ENCODE assay signal across 16 cellular contexts in genomic region chr2:45083175-45083574, GRCh38.
DNase-seq lines count a peak whose midpoint lies in the region; FAIRE-seq and TF ChIP-seq lines count a peak whose summit lies in the region.
"Had no signal": no experiment of that assay in that cellular context is flagged by ENCODE, and none has a peak within 500 bp of the region (broad histone marks: within the 10 kb centered on the region; RNA-seq: fewer than 3 reads in every experiment).

No MANE protein-coding gene starts in this region.

- no peak overlapping the region for H3K4me3 Mint-ChIP-seq in chondrocyte (ENCODE audit: unreplicated experiment)
- H3K4me3 Mint-ChIP-seq in activated CD4-positive, alpha-beta memory T cell treated with anti-CD3 and anti-CD28 coated beads for 36 hours = no peak overlapping the region
- H3K4me3 Mint-ChIP-seq: activated naive CD8-positive, alpha-beta T cell treated with anti-CD3 and anti-CD28 coated beads, Interleukin-2, amount 50 U/mL, for 24 hours; activated T-cell treated with anti-CD3 and anti-CD28 coated beads, Interleukin-2, amount 50 U/mL, for 4 hours; effector memory CD8-positive, alpha-beta T cell; neural progenitor cell had no signal

- no peaks in the 10 kb centered on the region for H3K27me3 Mint-ChIP-seq in chondrocyte (ENCODE audit: low read depth)
- peaks cover 2% of the 10 kb centered on the region for H3K27me3 Mint-ChIP-seq in activated CD4-positive, alpha-beta memory T cell treated with anti-CD3 and anti-CD28 coated beads for 36 hours

- no peaks in the 10 kb centered on the region for H3K9me3 ChIP-seq in prostate gland
- H3K9me3 ChIP-seq: SJSA1 had no signal

- TF ChIP-seq CTCF in chondrocyte (IDR thresholded peaks at IDR 0.05) = peak; percentile 9
- no peak for TF ChIP-seq CTCF in prostate gland (IDR thresholded peaks at IDR 0.05)

- no peak for TF ChIP-seq POLR2A in GM12892 (IDR thresholded peaks at IDR 0.05; ENCODE audit: low read depth, low read length)
- TF ChIP-seq POLR2A in prostate gland (IDR thresholded peaks at IDR 0.05) = no peak

- H3K4me3 ChIP-seq in prostate gland = no peak overlapping the region
- H3K4me3 ChIP-seq: cardiac muscle cell, neural progenitor cell, SJSA1 had no signal

- FAIRE-seq in GM12892 (lab: Jason Lieb, UNC) = no peak

- WGBS in prostate gland = 36% methylated on average over 4 of the region's 4 CpGs

- no peaks in the 10 kb centered on the region for H3K27me3 ChIP-seq in prostate gland (replicated peaks; ENCODE audit: insufficient read depth)
- H3K27me3 ChIP-seq: cardiac muscle cell, neural progenitor cell, SJSA1 had no signal

- H3K27ac Mint-ChIP-seq in chondrocyte (ENCODE audit: unreplicated experiment) = no peak overlapping the region
- H3K27ac Mint-ChIP-seq in activated CD4-positive, alpha-beta memory T cell treated with anti-CD3 and anti-CD28 coated beads for 36 hours = no peak overlapping the region
- H3K27ac Mint-ChIP-seq: activated naive CD8-positive, alpha-beta T cell treated with anti-CD3 and anti-CD28 coated beads, Interleukin-2, amount 50 U/mL, for 24 hours; effector memory CD8-positive, alpha-beta T cell; neural progenitor cell had no signal

- no peaks in the 10 kb centered on the region for H3K36me3 ChIP-seq in prostate gland
- H3K36me3 ChIP-seq: cardiac muscle cell, neural progenitor cell, SJSA1 had no signal

- no peaks in the 10 kb centered on the region for H3K4me1 Mint-ChIP-seq in chondrocyte (ENCODE audit: low read depth)
- no peaks in the 10 kb centered on the region for H3K4me1 Mint-ChIP-seq in activated CD4-positive, alpha-beta memory T cell treated with anti-CD3 and anti-CD28 coated beads for 36 hours (ENCODE audit: low read depth)
- H3K4me1 Mint-ChIP-seq: activated naive CD8-positive, alpha-beta T cell treated with anti-CD3 and anti-CD28 coated beads, Interleukin-2, amount 50 U/mL, for 24 hours had no signal

- H3K36me3 Mint-ChIP-seq in chondrocyte (ENCODE audit: low read depth) = no peaks in the 10 kb centered on the region
- H3K36me3 Mint-ChIP-seq in activated CD4-positive, alpha-beta memory T cell treated with anti-CD3 and anti-CD28 coated beads for 36 hours = no peaks in the 10 kb centered on the region
- H3K36me3 Mint-ChIP-seq: neural progenitor cell had no signal

- CTCF ChIA-PET in activated CD4-positive, alpha-beta memory T cell treated with anti-CD3 and anti-CD28 coated beads for 36 hours (lab: Charles Lee) = no interaction called here

- no peak overlapping the region for H3K27ac ChIP-seq in prostate gland
- H3K27ac ChIP-seq: cardiac muscle cell, neural progenitor cell, SJSA1 had no signal

- no peaks in the 10 kb centered on the region for H3K4me1 ChIP-seq in prostate gland (replicated peaks)
- H3K4me1 ChIP-seq: neural progenitor cell, SJSA1 had no signal

- H3K9me3 Mint-ChIP-seq in chondrocyte (ENCODE audit: low read depth) = no peaks in the 10 kb centered on the region
- H3K9me3 Mint-ChIP-seq in activated CD4-positive, alpha-beta memory T cell treated with anti-CD3 and anti-CD28 coated beads for 36 hours = peaks cover 3% of the 10 kb centered on the region
- H3K9me3 Mint-ChIP-seq: activated T-cell treated with anti-CD3 and anti-CD28 coated beads, Interleukin-2, amount 50 U/mL, for 4 hours had no signal

- peak; percentile 38 for DNase-seq in AG08395 (ENCODE audit: low spot score)
- DNase-seq in DMS53 treated with DMSO at 0.1 percent for 48 hours (lab: John Stamatoyannopoulos, UW; ENCODE audit: unreplicated experiment) = peak; percentile 68
- peak; percentile 83 for DNase-seq in NCI-H2029 treated with DMSO at 0.1 percent for 48 hours (lab: John Stamatoyannopoulos, UW)
- DNase-seq in chondrocyte (ENCODE audit: low spot score) = no peak
- DNase-seq in GM12892 (ENCODE audit: insufficient read length) = no peak
- no peak for DNase-seq in UCSD-AML1 (lab: John Stamatoyannopoulos, UW; ENCODE audit: unreplicated experiment)
- DNase-seq in activated CD4-positive, alpha-beta memory T cell treated with anti-CD3 and anti-CD28 coated beads for 36 hours = no peak
- DNase-seq in prostate gland (ENCODE audit: low spot score) = no peak
- DNase-seq: activated naive CD8-positive, alpha-beta T cell treated with anti-CD3 and anti-CD28 coated beads, Interleukin-2, amount 50 U/mL, for 24 hours; activated T-cell treated with anti-CD3 and anti-CD28 coated beads, Interleukin-2, amount 50 U/mL, for 4 hours; AML-193; effector memory CD8-positive, alpha-beta T cell; retina had no signal

- POLR2A ChIA-PET in activated CD4-positive, alpha-beta memory T cell treated with anti-CD3 and anti-CD28 coated beads for 36 hours (lab: Charles Lee) = no interaction called here

- intact Hi-C loops in activated CD4-positive, alpha-beta memory T cell treated with anti-CD3 and anti-CD28 coated beads for 36 hours (cut with micrococcal nuclease) = no loop called here
- intact Hi-C loops in prostate gland (cut with DNase I) = no loop called here

Comparison
In these comparisons a context has a peak if more than half of its experiments do, and no peak if none do; other contexts are left out.
1. DNase-seq: peak in AG08395 (single experiment), DMS53 treated with DMSO at 0.1 percent for 48 hours (single experiment) and NCI-H2029 treated with DMSO at 0.1 percent for 48 hours (single experiment); none in chondrocyte (single experiment), GM12892 (single experiment), UCSD-AML1 (single experiment), activated CD4-positive, alpha-beta memory T cell treated with anti-CD3 and anti-CD28 coated beads for 36 hours (single experiment) and prostate gland (single experiment).